In the genomic region with DNA sequence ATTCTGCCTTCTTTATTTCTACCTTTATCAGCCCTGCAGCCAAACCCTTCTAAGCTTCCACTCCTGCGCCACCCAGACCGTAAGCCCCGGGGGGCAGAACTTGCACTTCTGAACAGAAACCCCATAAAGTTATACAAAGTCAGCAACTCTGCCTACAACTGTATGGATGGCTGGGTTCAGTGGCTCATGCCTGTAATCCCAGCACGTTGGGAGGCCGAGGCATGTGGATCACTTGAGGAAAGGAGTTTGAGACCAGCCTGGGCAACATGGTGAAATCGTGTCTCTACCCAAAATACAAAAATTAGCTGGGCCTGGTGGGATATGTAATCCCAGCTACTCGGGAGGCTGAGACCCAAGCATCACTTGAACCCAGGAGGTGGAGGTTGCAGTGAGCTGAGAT, we compare ENCODE assay signal across 1 cellular context.
TF ChIP-seq lines count a peak whose summit lies in the region.

No MANE protein-coding gene starts in this region.

TF ChIP-seq in IMR-90, 13 proteins besides CTCF, POLR2A, EP300 and RAD21 (continued from another document):
- TF ChIP-seq, protein P1, sequence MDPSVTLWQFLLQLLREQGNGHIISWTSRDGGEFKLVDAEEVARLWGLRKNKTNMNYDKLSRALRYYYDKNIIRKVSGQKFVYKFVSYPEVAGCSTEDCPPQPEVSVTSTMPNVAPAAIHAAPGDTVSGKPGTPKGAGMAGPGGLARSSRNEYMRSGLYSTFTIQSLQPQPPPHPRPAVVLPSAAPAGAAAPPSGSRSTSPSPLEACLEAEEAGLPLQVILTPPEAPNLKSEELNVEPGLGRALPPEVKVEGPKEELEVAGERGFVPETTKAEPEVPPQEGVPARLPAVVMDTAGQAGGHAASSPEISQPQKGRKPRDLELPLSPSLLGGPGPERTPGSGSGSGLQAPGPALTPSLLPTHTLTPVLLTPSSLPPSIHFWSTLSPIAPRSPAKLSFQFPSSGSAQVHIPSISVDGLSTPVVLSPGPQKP (IDR thresholded peaks at IDR 0.05; ENCODE audit: borderline replicate concordance, low read depth, low read length), result no peak
- no peak for TF ChIP-seq NFE2L2 (IDR thresholded peaks at IDR 0.05; ENCODE audit: low read depth, low read length)
- no peak for TF ChIP-seq MXI1 (IDR thresholded peaks at IDR 0.05; ENCODE audit: borderline replicate concordance, low read depth, low read length)
TF ChIP-seq in IMR-90: peak in this region for 0.
